Comparison of ENCODE assay signal across 8 cellular contexts in the genomic region with DNA sequence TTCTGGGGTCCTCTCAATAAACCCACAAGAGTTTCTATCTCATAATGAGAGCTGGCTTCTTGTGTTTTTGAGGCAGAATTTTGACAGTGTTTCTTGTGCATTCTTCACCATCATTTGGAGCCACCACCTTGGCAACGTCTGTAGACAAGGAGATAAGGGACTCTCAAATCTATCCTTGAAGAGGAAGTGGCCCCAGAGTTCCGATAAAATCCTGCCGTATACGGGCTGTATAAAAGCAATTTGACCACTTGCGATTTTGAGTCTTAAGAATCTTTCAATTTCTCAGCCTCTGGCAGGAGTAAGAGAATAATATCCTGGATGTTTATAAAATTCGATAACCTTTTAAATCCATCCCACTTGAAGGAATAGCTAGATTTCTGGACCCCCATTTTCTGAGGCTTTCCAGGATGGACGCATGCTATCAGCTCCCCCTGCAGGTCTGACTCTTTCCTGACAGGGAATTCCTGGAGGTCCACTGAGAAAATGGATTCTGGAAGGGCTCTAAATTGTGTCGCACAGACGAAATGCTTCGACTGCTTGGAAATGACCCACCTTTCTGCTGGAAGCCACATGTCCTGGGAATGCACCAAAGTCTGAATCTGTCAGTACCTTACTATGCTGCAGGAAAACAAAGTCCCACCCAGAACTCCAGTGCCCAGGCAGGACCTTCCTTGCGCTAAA. TPM values are rescaled to one million over a fixed set of nuclear protein-coding genes. Genes with fewer than 3 reads are reported as not detected.
A peak's percentile ranks its signal among the peaks of the same experiment; 100 is the strongest.
DNase-seq lines count a peak whose midpoint lies in the region; ATAC-seq and TF ChIP-seq lines count a peak whose summit lies in the region.

No MANE protein-coding gene starts in this region.

- H3K4me1 ChIP-seq in SJCRH30 (peaks cover 4% of the 10 kb centered on the region; the same call in 1 of the 2 replicates), parathyroid adenoma (no peaks in the 10 kb centered on the region)

- peak; percentile 63 for TF ChIP-seq CTCF in CD14-positive monocyte (IDR thresholded peaks at IDR 0.05)
- TF ChIP-seq CTCF in HFFc6 (IDR thresholded peaks at IDR 0.05) = peak; percentile 87
- TF ChIP-seq CTCF in parathyroid adenoma (IDR thresholded peaks at IDR 0.05) = peak; percentile 59

- H3K27me3 Mint-ChIP-seq in CD14-positive monocyte (ENCODE audit: low read depth in 3 of 3) (peaks cover 5 to 9% (median 9%) of the 10 kb centered on the region in 3 donors), HFFc6 (ENCODE audit: insufficient read depth) (peaks cover 12% of the 10 kb centered on the region)

- no peak for DNase-seq in CD14-positive monocyte (ENCODE audit: low spot score)
- DNase-seq in HFFc6 = peak; percentile 25
- peak; percentile 49 to 69 for DNase-seq in SJCRH30
- peak; percentile 76 for DNase-seq in fibroblast of peridontal ligament (ENCODE audit: extremely low read depth)

- H3K9me3 ChIP-seq in SJCRH30 (replicated peaks) (no peaks in the 10 kb centered on the region), parathyroid adenoma (ENCODE audit: control insufficient read depth, low read length) (no peaks in the 10 kb centered on the region)

- H3K9me3 Mint-ChIP-seq in CD14-positive monocyte (peaks cover 0 to under 1% (median 0%) of the 10 kb centered on the region in 7 donors), HFFc6 (no peaks in the 10 kb centered on the region)

- H3K36me3 ChIP-seq in SJCRH30 (no peaks in the 10 kb centered on the region), parathyroid adenoma (ENCODE audit: control insufficient read depth, insufficient read depth, low read length) (no peaks in the 10 kb centered on the region)

- H3K4me3 ChIP-seq in SJCRH30 (no peak overlapping the region), parathyroid adenoma (ENCODE audit: low read depth, low read length) (no peak overlapping the region)

- peak overlapping the region; percentile 60 to 80 for H3K4me3 Mint-ChIP-seq in CD14-positive monocyte
- no peak overlapping the region for H3K4me3 Mint-ChIP-seq in HFFc6

- H3K27me3 ChIP-seq in SJCRH30 = no peaks in the 10 kb centered on the region
- H3K27me3 ChIP-seq in parathyroid adenoma (ENCODE audit: control insufficient read depth, insufficient read depth, low read length) = no peaks in the 10 kb centered on the region

- H3K4me1 Mint-ChIP-seq in CD14-positive monocyte = peaks cover 7% of the 10 kb centered on the region
- peaks cover 25% of the 10 kb centered on the region for H3K4me1 Mint-ChIP-seq in HFFc6 (ENCODE audit: low read depth)

- H3K9ac ChIP-seq in parathyroid adenoma = no peak overlapping the region

- H3K36me3 Mint-ChIP-seq in CD14-positive monocyte (no peaks in the 10 kb centered on the region), HFFc6 (ENCODE audit: low read depth) (no peaks in the 10 kb centered on the region)

- H3K79me2 ChIP-seq in parathyroid adenoma = no peaks in the 10 kb centered on the region

- peak overlapping the region; percentile 34 for H2AFZ ChIP-seq in parathyroid adenoma

- intact Hi-C loops in CD14-positive monocyte (cut with micrococcal nuclease) = no loop called here

- no peak for ATAC-seq in GM19328 (IDR thresholded peaks at IDR 0.05; ENCODE audit: unreplicated experiment)
- no peak for ATAC-seq in HG02852 (IDR thresholded peaks at IDR 0.05; ENCODE audit: unreplicated experiment)
- no peak for ATAC-seq in HG02678 (IDR thresholded peaks at IDR 0.05; ENCODE audit: unreplicated experiment)

- no peak overlapping the region for H3K27ac Mint-ChIP-seq in CD14-positive monocyte
- no peak overlapping the region for H3K27ac Mint-ChIP-seq in HFFc6

- H3K27ac ChIP-seq in SJCRH30 (no peak overlapping the region), parathyroid adenoma (no peak overlapping the region)

- no peak overlapping the region for H3K4me2 ChIP-seq in parathyroid adenoma (ENCODE audit: low read length)

RNA-seq across cellular contexts. Expression of a gene that starts 54.1 kb away (rescaled TPM):
- polyA plus RNA-seq in CD14-positive monocyte = 1 to 10 TPM; 3.5 to 3.7 TPM
- 10 to 100 TPM in 3 of 6 experiments, 1 to 10 TPM in 3; 8.9 to 11.3 (median 10.3) TPM for total RNA-seq in HFFc6 (2021; fragmentation: NEBNext Ultra II Directional; extraction: Animal tissue kit (Norgen Biotek cat#: 25700))
- total RNA-seq in SJCRH30 (2014; rRNA removed; shearing (Covaris generic)) = 32.2 and 40.9 TPM in 2 replicates
